1 cellular context compared by ENCODE assay signal in genomic region chr15:65916664-65917406, GRCh38.
TF ChIP-seq lines count a peak whose summit lies in the region.

No MANE protein-coding gene starts in this region.

TF ChIP-seq in HepG2, 621 proteins besides CTCF, POLR2A, EP300 and RAD21 (continued from another document and continues in another):
- peak; percentile 48; the same call in 1 of the 2 replicates for TF ChIP-seq UBTF (CRISPR knock-in tag; IDR thresholded peaks at IDR 0.05)
- TF ChIP-seq ZMYM4 (CRISPR knock-in tag; IDR thresholded peaks at IDR 0.05) = peak; percentile 37; the same call in 1 of the 2 replicates
- TF ChIP-seq ZNF292 (CRISPR knock-in tag; IDR thresholded peaks at IDR 0.05; ENCODE audit: borderline replicate concordance, low read depth) = 0 out of 2 replicates have a peak, but pooled peaks have one; percentile 39
- TF ChIP-seq SP4 (CRISPR knock-in tag; IDR thresholded peaks at IDR 0.05) = peak; percentile 23; the same call in 1 of the 2 replicates
- peak; percentile 69 for TF ChIP-seq ZNF687 (CRISPR knock-in tag; IDR thresholded peaks at IDR 0.05)
- TF ChIP-seq GABPB1 (CRISPR knock-in tag; IDR thresholded peaks at IDR 0.05) = peak; percentile 25; the same call in 1 of the 2 replicates
- TF ChIP-seq PITX1 (CRISPR knock-in tag; IDR thresholded peaks at IDR 0.05) = peak; percentile 57; the same call in 1 of the 2 replicates
- no peak for TF ChIP-seq SIN3B (IDR thresholded peaks at IDR 0.05; ENCODE audit: low read length)
- peak; percentile 52; the same call in 1 of the 2 replicates for TF ChIP-seq MAX (IDR thresholded peaks at IDR 0.05)
- no peak for TF ChIP-seq ZNF782 (CRISPR knock-in tag; IDR thresholded peaks at IDR 0.05; ENCODE audit: borderline replicate concordance)
- peak; percentile 53; the same call in 1 of the 2 replicates for TF ChIP-seq SALL1 (CRISPR knock-in tag; IDR thresholded peaks at IDR 0.05)
- TF ChIP-seq ZFP91 (CRISPR knock-in tag; IDR thresholded peaks at IDR 0.05; ENCODE audit: borderline replicate concordance) = peak; percentile 59; the same call in 1 of the 2 replicates
- TF ChIP-seq ZFY (CRISPR knock-in tag; IDR thresholded peaks at IDR 0.05) = peak; percentile 41; the same call in 1 of the 2 replicates
- TF ChIP-seq DBP (CRISPR knock-in tag; IDR thresholded peaks at IDR 0.05; ENCODE audit: not compliant biosample characterization) = no peak
- peak; percentile 58; the same call in 1 of the 2 replicates for TF ChIP-seq PRDM10 (CRISPR knock-in tag; IDR thresholded peaks at IDR 0.05; ENCODE audit: low read depth)
- TF ChIP-seq ZNF143 (CRISPR knock-in tag; IDR thresholded peaks at IDR 0.05) = no peak
- TF ChIP-seq ZNF17 (CRISPR knock-in tag; IDR thresholded peaks at IDR 0.05) = no peak
- peak; percentile 40 for TF ChIP-seq SMC3 (IDR thresholded peaks at IDR 0.05; ENCODE audit: low read length)
- TF ChIP-seq ZNF784 (CRISPR knock-in tag; IDR thresholded peaks at IDR 0.05; ENCODE audit: borderline replicate concordance) = no peak
- TF ChIP-seq REPIN1 (CRISPR knock-in tag; IDR thresholded peaks at IDR 0.05; ENCODE audit: borderline replicate concordance, low read depth) = peak; percentile 56; the same call in 1 of the 2 replicates
- TF ChIP-seq ZNF816 (CRISPR knock-in tag; IDR thresholded peaks at IDR 0.05; ENCODE audit: borderline replicate concordance) = no peak
- TF ChIP-seq TFAP4 (IDR thresholded peaks at IDR 0.05; ENCODE audit: borderline replicate concordance, low read depth) = peak; percentile 16; the same call in 1 of the 2 replicates
- TF ChIP-seq FOXK1 (CRISPR knock-in tag; IDR thresholded peaks at IDR 0.05; ENCODE audit: borderline replicate concordance, low read depth) = no peak
- TF ChIP-seq HDAC1 (CRISPR knock-in tag; IDR thresholded peaks at IDR 0.05) = peak; percentile 33; the same call in 1 of the 2 replicates
- peak; percentile 20; the same call in 1 of the 2 replicates for TF ChIP-seq BHLHE40 (IDR thresholded peaks at IDR 0.05; ENCODE audit: low read length)
- TF ChIP-seq ZNF136 (CRISPR knock-in tag; IDR thresholded peaks at IDR 0.05; ENCODE audit: low read depth) = no peak
- 0 out of 2 replicates have a peak, but pooled peaks have one; percentile 24 for TF ChIP-seq ZBTB33 (CRISPR knock-in tag; IDR thresholded peaks at IDR 0.05)
- TF ChIP-seq JDP2 (CRISPR knock-in tag; IDR thresholded peaks at IDR 0.05; ENCODE audit: borderline replicate concordance) = no peak
- 0 out of 2 replicates have a peak, but pooled peaks have one; percentile 12 for TF ChIP-seq HIC2 (CRISPR knock-in tag; IDR thresholded peaks at IDR 0.05; ENCODE audit: low read depth)
- TF ChIP-seq ATRX (CRISPR knock-in tag; IDR thresholded peaks at IDR 0.05; ENCODE audit: borderline replicate concordance) = no peak
- no peak for TF ChIP-seq USF2 (IDR thresholded peaks at IDR 0.05; ENCODE audit: low read depth, low read length)
- no peak for TF ChIP-seq USF2 (CRISPR knock-in tag; IDR thresholded peaks at IDR 0.05; ENCODE audit: borderline replicate concordance)
- peak; percentile 31; the same call in 1 of the 2 replicates for TF ChIP-seq MAZ (IDR thresholded peaks at IDR 0.05; ENCODE audit: borderline replicate concordance, low read depth, low read length)
- TF ChIP-seq MAZ (CRISPR knock-in tag; IDR thresholded peaks at IDR 0.05; ENCODE audit: low read depth) = peak; percentile 40; the same call in 1 of the 2 replicates
- 0 out of 2 replicates have a peak, but pooled peaks have one; percentile 7 for TF ChIP-seq HNF4A (CRISPR knock-in tag; IDR thresholded peaks at IDR 0.05)
